In the genomic region with DNA sequence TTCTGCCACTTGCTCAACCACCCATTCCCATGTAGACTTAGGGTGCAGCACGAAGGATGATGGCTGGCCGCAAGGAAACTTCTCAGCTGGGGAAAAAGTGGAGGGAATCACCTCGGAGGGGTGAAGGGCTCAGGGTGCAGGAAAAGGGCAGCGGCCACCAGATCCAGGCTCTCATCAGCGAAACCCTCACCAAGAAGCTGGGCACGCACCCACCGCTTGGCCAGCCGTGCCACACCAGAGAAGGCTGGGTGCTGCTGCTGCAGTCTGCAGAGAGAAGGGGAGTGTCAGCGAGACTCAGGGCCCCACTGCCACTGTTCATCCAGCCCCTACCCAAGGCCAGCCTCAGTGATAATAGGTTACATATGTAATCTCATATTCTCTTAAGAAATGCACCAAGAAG, we compare ENCODE assay signal across 24 cellular contexts. TPM values are rescaled to one million over a fixed set of nuclear protein-coding genes. Genes with fewer than 3 reads are reported as not detected.
"Had no signal": no experiment of that assay in that cellular context is flagged by ENCODE, and none has a peak within 500 bp of the region (broad histone marks: within the 10 kb centered on the region; RNA-seq: fewer than 3 reads in every experiment).

No MANE protein-coding gene starts in this region.

- H3K4me3 Mint-ChIP-seq: activated B cell treated with CpG ODN at 0.5 μM for 24 hours; activated CD8-positive, alpha-beta T cell treated with anti-CD3 and anti-CD28 coated beads, Interleukin-2, amount 10 ng/mL, durations not matched to agents 7 days and 5 days; activated T-cell treated with anti-CD3 and anti-CD28 coated beads, Interleukin-2, amount 50 U/mL, for 4 hours; mesothelial cell of epicardium; stimulated activated naive CD8-positive, alpha-beta T cell treated with anti-CD3 and anti-CD28 coated beads, Interleukin-15, Interleukin-2, amounts not matched to agents 100 ng/mL and 50 ng/mL, for 24 hours; T-cell had no signal

- H3K27me3 ChIP-seq: ascending aorta, gastroesophageal sphincter, heart left ventricle, transverse colon, vagina had no signal

- H3K4me1 Mint-ChIP-seq: activated B cell treated with CpG ODN at 0.5 μM for 24 hours, mesothelial cell of epicardium had no signal

- H3K4me1 ChIP-seq: ascending aorta, gastroesophageal sphincter had no signal

- H3K27ac ChIP-seq: ascending aorta, gastroesophageal sphincter, heart left ventricle, SK-N-MC, transverse colon, vagina had no signal

- H3K27me3 Mint-ChIP-seq: activated B cell treated with CpG ODN at 0.5 μM for 24 hours; progenitor cell of endocrine pancreas; stimulated activated naive CD8-positive, alpha-beta T cell treated with anti-CD3 and anti-CD28 coated beads, Interleukin-15, Interleukin-2, amounts not matched to agents 100 ng/mL and 50 ng/mL, for 24 hours; T-cell had no signal

- H3K27ac Mint-ChIP-seq: activated B cell treated with CpG ODN at 0.5 μM for 24 hours; activated CD8-positive, alpha-beta T cell treated with anti-CD3 and anti-CD28 coated beads, Interleukin-2, amount 10 ng/mL, durations not matched to agents 7 days and 5 days; mesothelial cell of epicardium; progenitor cell of endocrine pancreas; stimulated activated naive CD8-positive, alpha-beta T cell treated with anti-CD3 and anti-CD28 coated beads, Interleukin-15, Interleukin-2, amounts not matched to agents 100 ng/mL and 50 ng/mL, for 24 hours had no signal

- H3K9me3 ChIP-seq: ascending aorta, gastroesophageal sphincter, heart left ventricle, transverse colon, vagina had no signal

- H3K9me3 Mint-ChIP-seq: activated B cell treated with CpG ODN at 0.5 μM for 24 hours; activated T-cell treated with anti-CD3 and anti-CD28 coated beads, Interleukin-2, amount 50 U/mL, for 4 hours; mesothelial cell of epicardium; stimulated activated naive CD8-positive, alpha-beta T cell treated with anti-CD3 and anti-CD28 coated beads, Interleukin-15, Interleukin-2, amounts not matched to agents 100 ng/mL and 50 ng/mL, for 24 hours; T-cell had no signal

- DNase-seq: activated B cell treated with CpG ODN at 0.5 μM for 24 hours; activated CD4-positive, alpha-beta T cell treated with anti-CD3 and anti-CD28 coated beads for 48 hours; activated CD8-positive, alpha-beta memory T cell treated with anti-CD3 and anti-CD28 coated beads, Interleukin-2, amount 50 U/mL, for 4 hours; activated CD8-positive, alpha-beta T cell treated with anti-CD3 and anti-CD28 coated beads, Interleukin-2, amount 10 ng/mL, durations not matched to agents 7 days and 5 days; activated gamma-delta T cell treated with Interleukin-2 at 50 U/mL for 16 hours; activated T-cell treated with anti-CD3 and anti-CD28 coated beads, Interleukin-2, amount 50 U/mL, for 4 hours; cortex of kidney; effector CD4-positive, alpha-beta T cell; left colon; stimulated activated CD4-positive, alpha-beta T cell treated with anti-CD3 and anti-CD28 coated beads, Interleukin-2, amount 100 ng/mL, for 24 hours; T-cell; T-helper 9 cell; transverse colon had no signal

- ATAC-seq: activated CD8-positive, alpha-beta T cell treated with anti-CD3 and anti-CD28 coated beads, Interleukin-2, amount 10 ng/mL, durations not matched to agents 7 days and 5 days; activated T-cell treated with anti-CD3 and anti-CD28 coated beads, Interleukin-2, amount 50 U/mL, for 4 hours; gastroesophageal sphincter; heart left ventricle; left colon; T-cell had no signal

- H3K4me3 ChIP-seq: ascending aorta, gastroesophageal sphincter, heart left ventricle, lung, SK-N-MC, transverse colon, vagina had no signal

RNA-seq across cellular contexts. Expression of gene AQP3, which starts 17.7 kb away (rescaled TPM):
- polyA plus RNA-seq: neural cell had no signal

RNA-seq across cellular contexts. Expression of gene ANKRD18B, which starts 59.0 kb away (rescaled TPM):
- total RNA-seq: activated B cell treated with CpG ODN at 0.5 μM for 24 hours; activated CD8-positive, alpha-beta T cell treated with anti-CD3 and anti-CD28 coated beads, Interleukin-2, amount 10 ng/mL, durations not matched to agents 7 days and 5 days; ascending aorta; omental fat pad; transverse colon had no signal
